Comparison of ENCODE assay signal across 12 cellular contexts in the genomic region with DNA sequence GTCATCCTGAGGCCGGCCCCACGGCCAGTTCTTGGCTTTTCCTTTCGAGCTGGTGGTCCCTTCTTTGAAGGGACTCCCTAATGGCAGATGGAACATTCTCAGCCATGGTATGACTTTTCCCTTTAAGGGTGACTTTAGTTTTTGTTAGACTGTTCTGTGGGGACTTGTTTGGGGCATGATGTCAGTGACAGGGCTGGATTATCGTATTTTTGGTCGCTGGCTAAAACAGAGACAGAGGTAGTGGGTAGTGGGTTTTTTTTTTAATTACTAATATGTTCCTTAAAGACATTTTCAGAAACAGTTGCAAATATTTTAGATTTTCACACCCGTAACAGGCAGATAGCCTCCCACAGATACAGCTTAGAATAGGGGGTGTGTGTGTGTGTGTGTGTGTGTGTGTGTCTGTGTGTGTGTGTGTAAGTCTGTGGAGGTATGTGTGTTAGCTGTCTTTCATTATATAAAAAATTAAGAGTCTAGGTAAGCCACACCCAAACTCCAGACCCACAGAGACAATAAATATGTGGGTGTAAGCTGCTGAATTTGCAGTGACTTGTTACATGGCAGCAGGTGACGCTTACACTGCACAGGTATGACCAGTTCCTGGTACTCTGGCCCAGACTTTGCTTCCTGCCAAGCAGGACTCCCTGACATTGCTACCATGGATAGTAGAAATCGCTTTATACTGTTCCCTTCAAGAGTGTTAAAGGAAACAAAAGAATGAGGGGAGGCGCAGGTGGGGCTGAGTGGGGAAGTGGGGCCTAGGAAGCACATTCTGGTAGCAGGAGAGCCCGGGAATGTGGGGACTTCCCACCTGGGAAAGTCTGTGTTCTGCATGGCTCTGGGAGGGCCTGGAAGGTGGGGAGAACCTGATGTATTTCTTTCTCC. TPM values are rescaled to one million over a fixed set of nuclear protein-coding genes. Genes with fewer than 3 reads are reported as not detected.
DNase-seq lines count a peak whose midpoint lies in the region; ATAC-seq and TF ChIP-seq lines count a peak whose summit lies in the region.
"Had no signal": no experiment of that assay in that cellular context is flagged by ENCODE, and none has a peak within 500 bp of the region (broad histone marks: within the 10 kb centered on the region; RNA-seq: fewer than 3 reads in every experiment).

No MANE protein-coding gene starts in this region.

- H3K36me3 ChIP-seq in esophagus squamous epithelium: peaks cover 0 to 15% (median 0%) of the 10 kb centered on the region in 3 donors
- H3K36me3 ChIP-seq: transverse colon had no signal

- H3K4me3 Mint-ChIP-seq in activated T-cell treated with anti-CD3 and anti-CD28 coated beads, Interleukin-2, amount 50 U/mL, for 72 hours: peak overlapping the region; percentile 27 to 71
- peak overlapping the region; percentile 23 for H3K4me3 Mint-ChIP-seq in stimulated activated effector memory CD8-positive, alpha-beta T cell treated with anti-CD3 and anti-CD28 coated beads, Interleukin-12 subunit alpha, Interleukin-12 subunit beta, amount 100 ng/mL, for 72 hours

- no peaks in the 10 kb centered on the region for H3K27me3 ChIP-seq in esophagus squamous epithelium
- H3K27me3 ChIP-seq: ascending aorta, transverse colon had no signal

- WGBS in esophagus squamous epithelium, 2 donors: 62 to 66% methylated on average over 8 to 10 of the region's 10 CpGs

- POLR2A ChIA-PET in GM10248 (lab: Yijun Ruan, JAX): interaction anchor here (0.5 kb wide), 1 partner anchor 12 kb away, joined by 3 read pairs; no protein-coding TSS in a partner anchor

- intact Hi-C loops in esophagus squamous epithelium (cut with DNase I): no loop called here

- ATAC-seq in activated T-cell treated with anti-CD3 and anti-CD28 coated beads, Interleukin-2, amount 50 U/mL, for 72 hours (replicated peaks in 1 of 2): peak; percentile 32 to 58
- ATAC-seq in stimulated activated effector memory CD8-positive, alpha-beta T cell treated with anti-CD3 and anti-CD28 coated beads, Interleukin-12 subunit alpha, Interleukin-12 subunit beta, amount 100 ng/mL, for 72 hours: peak; percentile 46
- no peak for ATAC-seq in HG03342 (IDR thresholded peaks at IDR 0.05; ENCODE audit: unreplicated experiment)

- peak overlapping the region; percentile 76 to 85 (median 80) for H3K27ac ChIP-seq in esophagus squamous epithelium
- H3K27ac ChIP-seq: ascending aorta, transverse colon had no signal

- H3K4me1 Mint-ChIP-seq in activated T-cell treated with anti-CD3 and anti-CD28 coated beads, Interleukin-2, amount 50 U/mL, for 72 hours (ENCODE audit: low read depth): peaks cover 99% of the 10 kb centered on the region
- peaks cover 96% of the 10 kb centered on the region for H3K4me1 Mint-ChIP-seq in stimulated activated effector memory CD8-positive, alpha-beta T cell treated with anti-CD3 and anti-CD28 coated beads, Interleukin-12 subunit alpha, Interleukin-12 subunit beta, amount 100 ng/mL, for 72 hours

- peak; percentile 27 for DNase-seq in activated CD4-positive, alpha-beta T cell treated with anti-CD3 and anti-CD28 coated beads for 48 hours
- no peak for DNase-seq in activated CD4-positive, alpha-beta T cell treated with anti-CD3 and anti-CD28 coated beads for 1 hour
- no peak for DNase-seq in activated T-cell treated with anti-CD3 and anti-CD28 coated beads, Interleukin-2, amount 50 U/mL, for 72 hours
- DNase-seq in esophagus squamous epithelium (lab: John Stamatoyannopoulos, UW) (no peak), GM10248 (ENCODE audit: extremely low spot score) (no peak), NCI-H1417 (lab: John Stamatoyannopoulos, UW) (no peak)
- DNase-seq in stimulated activated effector memory CD8-positive, alpha-beta T cell treated with anti-CD3 and anti-CD28 coated beads, Interleukin-12 subunit alpha, Interleukin-12 subunit beta, amount 100 ng/mL, for 72 hours (ENCODE audit: low spot score in 2 of 2): no peak
- DNase-seq: NCI-H1105 treated with DMSO at 0.1 percent for 48 hours, transverse colon had no signal

- peaks cover 5 to 99% (median 33%) of the 10 kb centered on the region in 3 donors for H3K4me1 ChIP-seq in esophagus squamous epithelium

- no peaks in the 10 kb centered on the region for H3K9me3 ChIP-seq in esophagus squamous epithelium
- H3K9me3 ChIP-seq: transverse colon had no signal

- H3K4me3 ChIP-seq in esophagus squamous epithelium: no peak overlapping the region
- H3K4me3 ChIP-seq: ascending aorta, smooth muscle cell, transverse colon had no signal

- H3K9me3 Mint-ChIP-seq in activated T-cell treated with anti-CD3 and anti-CD28 coated beads, Interleukin-2, amount 50 U/mL, for 72 hours: no peaks in the 10 kb centered on the region
- no peaks in the 10 kb centered on the region for H3K9me3 Mint-ChIP-seq in stimulated activated effector memory CD8-positive, alpha-beta T cell treated with anti-CD3 and anti-CD28 coated beads, Interleukin-12 subunit alpha, Interleukin-12 subunit beta, amount 100 ng/mL, for 72 hours

- no peaks in the 10 kb centered on the region for H3K27me3 Mint-ChIP-seq in activated T-cell treated with anti-CD3 and anti-CD28 coated beads, Interleukin-2, amount 50 U/mL, for 72 hours (ENCODE audit: low read depth)

- peak overlapping the region; percentile 93 for H3K27ac Mint-ChIP-seq in activated T-cell treated with anti-CD3 and anti-CD28 coated beads, Interleukin-2, amount 50 U/mL, for 72 hours
- H3K27ac Mint-ChIP-seq in stimulated activated effector memory CD8-positive, alpha-beta T cell treated with anti-CD3 and anti-CD28 coated beads, Interleukin-12 subunit alpha, Interleukin-12 subunit beta, amount 100 ng/mL, for 72 hours: peak overlapping the region; percentile 88

- no peak for TF ChIP-seq POLR2A in esophagus squamous epithelium (IDR thresholded peaks at IDR 0.05)

- TF ChIP-seq CTCF in esophagus squamous epithelium (IDR thresholded peaks at IDR 0.05) (no peak), GM10248 (IDR thresholded peaks at IDR 0.05; ENCODE audit: control extremely low read depth, extremely low read depth, low read depth, missing control alignments) (no peak)

- peaks cover 5 to 15% of the 10 kb centered on the region in 2 donors for H3K36me3 Mint-ChIP-seq in activated T-cell treated with anti-CD3 and anti-CD28 coated beads, Interleukin-2, amount 50 U/mL, for 72 hours (ENCODE audit: insufficient read depth in 2 of 2)
- peaks cover 55% of the 10 kb centered on the region for H3K36me3 Mint-ChIP-seq in stimulated activated effector memory CD8-positive, alpha-beta T cell treated with anti-CD3 and anti-CD28 coated beads, Interleukin-12 subunit alpha, Interleukin-12 subunit beta, amount 100 ng/mL, for 72 hours

- CTCF ChIA-PET in GM10248 (lab: Yijun Ruan, JAX): interaction anchor here (1.4 kb wide), 1 partner anchor 21 kb away, joined by 3 read pairs; no protein-coding TSS in a partner anchor

RNA-seq across cellular contexts. Expression of a gene that starts 20.9 kb away (rescaled TPM):
- total RNA-seq in activated T-cell treated with anti-CD3 and anti-CD28 coated beads, Interleukin-2, amount 50 U/mL, for 72 hours: 100 to 1,000 TPM; 159 to 161 TPM
- total RNA-seq in esophagus squamous epithelium: 10 to 100 TPM; 55.4 to 90.5 (median 62.5) TPM
